ENCODE assay signal across 1 cellular context in the genomic region with DNA sequence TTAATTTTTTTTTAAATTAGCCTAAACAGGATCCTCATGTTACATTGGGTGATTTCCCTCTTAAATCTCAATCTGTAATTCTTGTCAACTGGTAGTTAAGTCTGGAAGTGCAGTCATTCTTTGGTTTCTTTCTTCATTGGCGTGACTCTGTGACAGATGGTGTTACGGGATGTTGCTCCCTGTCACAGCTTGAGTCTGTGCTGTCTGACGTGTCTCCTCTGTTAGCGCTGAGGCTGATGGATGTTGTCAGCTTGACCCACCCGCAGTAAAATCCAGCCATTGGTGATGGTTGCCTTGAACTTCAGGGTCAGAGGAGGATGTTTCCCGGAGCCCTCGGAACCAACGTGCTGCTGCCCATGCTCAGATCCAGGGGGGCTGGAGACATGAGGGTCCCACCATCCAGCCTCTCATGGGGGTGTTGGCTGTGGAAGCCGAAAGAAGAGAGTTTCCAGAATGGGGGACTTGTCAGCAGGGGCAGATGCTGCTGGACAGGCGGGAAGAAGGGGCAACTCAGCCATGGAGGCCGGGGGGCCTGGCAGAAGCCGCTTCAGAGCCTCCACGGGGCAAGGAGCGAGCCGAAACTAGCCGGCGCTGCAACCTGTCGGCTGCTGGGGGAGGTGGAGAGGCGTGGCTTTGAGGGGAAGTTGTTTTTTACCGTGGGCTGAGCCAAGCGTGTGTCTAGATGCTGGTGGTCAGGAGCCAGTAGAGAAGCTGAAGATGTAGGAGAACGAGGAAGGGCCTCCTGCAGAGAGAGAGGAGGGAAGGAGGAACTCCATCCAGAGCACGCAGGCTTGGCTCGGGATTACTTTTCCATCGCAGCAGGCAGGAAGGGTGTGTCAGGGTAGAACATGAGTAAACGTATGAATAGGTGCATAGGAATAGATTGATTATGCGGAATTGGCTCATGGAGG.
A peak's percentile ranks its signal among the peaks of the same experiment; 100 is the strongest.
TF ChIP-seq lines count a peak whose summit lies in the region.

No MANE protein-coding gene starts in this region.

TF ChIP-seq in K562, 482 proteins besides CTCF, POLR2A, EP300 and RAD21:
- TF ChIP-seq, protein P1, sequence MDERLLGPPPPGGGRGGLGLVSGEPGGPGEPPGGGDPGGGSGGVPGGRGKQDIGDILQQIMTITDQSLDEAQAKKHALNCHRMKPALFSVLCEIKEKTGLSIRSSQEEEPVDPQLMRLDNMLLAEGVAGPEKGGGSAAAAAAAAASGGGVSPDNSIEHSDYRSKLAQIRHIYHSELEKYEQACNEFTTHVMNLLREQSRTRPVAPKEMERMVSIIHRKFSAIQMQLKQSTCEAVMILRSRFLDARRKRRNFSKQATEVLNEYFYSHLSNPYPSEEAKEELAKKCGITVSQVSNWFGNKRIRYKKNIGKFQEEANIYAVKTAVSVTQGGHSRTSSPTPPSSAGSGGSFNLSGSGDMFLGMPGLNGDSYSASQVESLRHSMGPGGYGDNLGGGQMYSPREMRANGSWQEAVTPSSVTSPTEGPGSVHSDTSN (CRISPR knock-in tag; IDR thresholded peaks at IDR 0.05; ENCODE audit: low read depth), result no peak
- TF ChIP-seq, protein P1 (tag; conservative IDR thresholded peaks at IDR 0.05; ENCODE audit: low read depth), result 0 out of 2 replicates have a peak, but pooled peaks have one; percentile 13
- TF ChIP-seq POLR2G (IDR thresholded peaks at IDR 0.05; ENCODE audit: low read depth, low read length), result 0 out of 2 replicates have a peak, but pooled peaks have one; percentile 30
- TF ChIP-seq, protein P2, sequence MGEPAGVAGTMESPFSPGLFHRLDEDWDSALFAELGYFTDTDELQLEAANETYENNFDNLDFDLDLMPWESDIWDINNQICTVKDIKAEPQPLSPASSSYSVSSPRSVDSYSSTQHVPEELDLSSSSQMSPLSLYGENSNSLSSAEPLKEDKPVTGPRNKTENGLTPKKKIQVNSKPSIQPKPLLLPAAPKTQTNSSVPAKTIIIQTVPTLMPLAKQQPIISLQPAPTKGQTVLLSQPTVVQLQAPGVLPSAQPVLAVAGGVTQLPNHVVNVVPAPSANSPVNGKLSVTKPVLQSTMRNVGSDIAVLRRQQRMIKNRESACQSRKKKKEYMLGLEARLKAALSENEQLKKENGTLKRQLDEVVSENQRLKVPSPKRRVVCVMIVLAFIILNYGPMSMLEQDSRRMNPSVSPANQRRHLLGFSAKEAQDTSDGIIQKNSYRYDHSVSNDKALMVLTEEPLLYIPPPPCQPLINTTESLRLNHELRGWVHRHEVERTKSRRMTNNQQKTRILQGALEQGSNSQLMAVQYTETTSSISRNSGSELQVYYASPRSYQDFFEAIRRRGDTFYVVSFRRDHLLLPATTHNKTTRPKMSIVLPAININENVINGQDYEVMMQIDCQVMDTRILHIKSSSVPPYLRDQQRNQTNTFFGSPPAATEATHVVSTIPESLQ (CRISPR knock-in tag; IDR thresholded peaks at IDR 0.05), result no peak
- no peak for TF ChIP-seq NUFIP1 (IDR thresholded peaks at IDR 0.05; ENCODE audit: partially characterized antibody)
- no peak for TF ChIP-seq KHSRP (IDR thresholded peaks at IDR 0.05)
